16 cellular contexts compared by ENCODE assay signal in the genomic region with DNA sequence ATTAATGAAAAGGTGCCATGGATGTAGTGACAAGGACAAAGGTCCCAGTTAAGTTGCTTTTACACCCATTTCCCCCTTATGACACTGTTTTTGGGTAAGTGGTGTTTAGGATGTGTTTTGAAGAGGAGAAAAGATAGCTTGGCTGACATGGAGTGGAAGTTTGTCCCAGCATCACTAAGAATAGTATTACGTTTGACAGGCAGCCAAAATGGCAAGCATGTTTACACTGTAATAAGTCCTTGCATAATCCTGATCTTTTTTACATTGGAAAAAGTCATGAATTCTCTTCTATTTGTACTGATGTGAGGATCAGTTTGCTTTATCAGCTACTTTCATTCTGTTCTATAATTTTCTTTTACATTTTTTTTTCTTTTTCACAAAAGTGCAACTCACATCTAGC.
DNase-seq lines count a peak whose midpoint lies in the region; ATAC-seq and TF ChIP-seq lines count a peak whose summit lies in the region.
"Had no signal": no experiment of that assay in that cellular context is flagged by ENCODE, and none has a peak within 500 bp of the region (broad histone marks: within the 10 kb centered on the region; RNA-seq: fewer than 3 reads in every experiment).

No MANE protein-coding gene starts in this region.

- H3K56ac ChIP-seq in IMR-90 (ENCODE audit: extremely low read depth, insufficient read depth, low read length), result no peak overlapping the region; the same call in 1 of the 2 replicates

- H3K9ac ChIP-seq in IMR-90 (ENCODE audit: low read depth, low read length), result peak overlapping the region; percentile 18; the same call in 1 of the 2 replicates
- no peak overlapping the region for H3K9ac ChIP-seq in mesenchymal stem cell (ENCODE audit: low read length)

- H4K91ac ChIP-seq in IMR-90 (ENCODE audit: insufficient read depth, low read depth, low read length) (peak overlapping the region; percentile 86; the same call in 1 of the 2 replicates), mesenchymal stem cell (ENCODE audit: low read length) (no peak overlapping the region)

- H3K4me3 ChIP-seq in IMR-90 (ENCODE audit: insufficient read depth, low read depth, low read length) (no peak overlapping the region; the same call in 1 of the 2 replicates), mesenchymal stem cell (ENCODE audit: insufficient read depth in 1 of 2, low read depth in 1 of 2, low read length in 2 of 2) (no peak overlapping the region), dorsolateral prefrontal cortex (no peak overlapping the region)
- H3K4me3 ChIP-seq: MG63, suprapubic skin had no signal

- in situ Hi-C loops in IMR-90 (cut with MboI; ENCODE audit: low sequenced_read_pairs), result no loop called here

- H3K27me3 ChIP-seq in IMR-90 (ENCODE audit: control insufficient read depth, insufficient read depth, low read length) (no peaks in the 10 kb centered on the region), mesenchymal stem cell (ENCODE audit: control insufficient read depth in 1 of 2, insufficient read depth in 1 of 2, low read length in 2 of 2) (no peaks in the 10 kb centered on the region), dorsolateral prefrontal cortex (no peaks in the 10 kb centered on the region)
- H3K27me3 ChIP-seq: MG63, suprapubic skin had no signal

- no peaks in the 10 kb centered on the region for H3K9me3 ChIP-seq in IMR-90 (ENCODE audit: control insufficient read depth, insufficient read depth, low read length)
- H3K9me3 ChIP-seq in mesenchymal stem cell (ENCODE audit: control insufficient read depth, low read length), result no peaks in the 10 kb centered on the region
- H3K9me3 ChIP-seq: MG63, suprapubic skin had no signal

- no peaks in the 10 kb centered on the region for H4K20me1 ChIP-seq in IMR-90 (ENCODE audit: insufficient read depth, low read length)

- no TSS peak for BruUV-seq in IMR-90 (replicated peaks; lab: Mats Ljungman, UMichigan)

- no peak overlapping the region for H3K23ac ChIP-seq in IMR-90 (ENCODE audit: low read depth, low read length)
- H3K23ac ChIP-seq in mesenchymal stem cell (ENCODE audit: low read length in 2 of 2), result no peak overlapping the region

- TF ChIP-seq RAD21 in IMR-90 (IDR thresholded peaks at IDR 0.05; ENCODE audit: low read length), result no peak

- H3K4me1 ChIP-seq in IMR-90 (ENCODE audit: control insufficient read depth, insufficient read depth, low read length) (peaks cover 23% of the 10 kb centered on the region), mesenchymal stem cell (ENCODE audit: control insufficient read depth, insufficient read depth, low read depth, low read length) (peaks cover 1% of the 10 kb centered on the region)
- H3K4me1 ChIP-seq: suprapubic skin had no signal

- H2BK5ac ChIP-seq in IMR-90 (ENCODE audit: low read depth, low read length, poor library complexity, severe bottlenecking) (peak overlapping the region; percentile 85), mesenchymal stem cell (ENCODE audit: low read depth, low read length, poor library complexity, severe bottlenecking) (no peak overlapping the region)

- H4K8ac ChIP-seq in IMR-90 (ENCODE audit: low read depth in 2 of 2, low read length in 2 of 2) (peak overlapping the region; percentile 13 to 62; a peak in 2 of 4 replicates), mesenchymal stem cell (ENCODE audit: low read length) (no peak overlapping the region)

- H4K5ac ChIP-seq in IMR-90 (ENCODE audit: low read depth, low read length), result peak overlapping the region; percentile 71; the same call in 1 of the 2 replicates

- H3K18ac ChIP-seq in IMR-90 (ENCODE audit: low read depth, low read length) (peak overlapping the region; percentile 90), mesenchymal stem cell (ENCODE audit: low read depth in 1 of 2, low read length in 2 of 2) (no peak overlapping the region)

- CTCF ChIA-PET in IMR-90 (lab: Yijun Ruan, JAX), result no interaction called here

- peak; percentile 87 for DNase-seq in IMR-90
- DNase-seq in fibroblast of gingiva (ENCODE audit: low read depth), result peak; percentile 80
- peak; percentile 56 for DNase-seq in mesenchymal stem cell
- peak; percentile 52 for DNase-seq in superior temporal gyrus (ENCODE audit: extremely low spot score)
- no peak for DNase-seq in cerebellar nuclear complex (lab: John Stamatoyannopoulos, UW)
- no peak for DNase-seq in dorsolateral prefrontal cortex
- DNase-seq: activated CD4-positive, alpha-beta memory T cell treated with anti-CD3 and anti-CD28 coated beads, Interleukin-2, amount 10 ng/mL, durations not matched to agents 7 days and 5 days; activated naive CD8-positive, alpha-beta T cell treated with anti-CD3 and anti-CD28 coated beads, Interleukin-2, amount 50 U/mL, for 24 hours; activated T-cell treated with anti-CD3 and anti-CD28 coated beads, Interleukin-2, amount 50 U/mL, for 48 hours; DMS79; hippocampal formation; left colon; MG63; SW 1271 had no signal

- H2BK120ac ChIP-seq in IMR-90 (ENCODE audit: low read depth, low read length), result peak overlapping the region; percentile 85
- H2BK120ac ChIP-seq in mesenchymal stem cell (ENCODE audit: low read depth, low read length), result no peak overlapping the region

- peaks cover 29 to 68% of the 10 kb centered on the region in 2 experiments for H3K79me1 ChIP-seq in IMR-90 (ENCODE audit: low read depth in 1 of 2, low read length in 2 of 2)
- no peaks in the 10 kb centered on the region for H3K79me1 ChIP-seq in mesenchymal stem cell (replicated peaks; ENCODE audit: low read length, poor library complexity, severe bottlenecking)

- POLR2A ChIA-PET in IMR-90 (lab: Charles Lee; ENCODE audit: unreplicated experiment), result interaction anchor here (1.1 kb wide), 1 partner anchor 79 kb away, joined by 3 read pairs; no protein-coding TSS in a partner anchor

- ATAC-seq in IMR-90 (ENCODE audit: low read depth) (peak; percentile 30), HG02763 (IDR thresholded peaks at IDR 0.05; ENCODE audit: unreplicated experiment) (no peak)
- ATAC-seq: activated naive CD8-positive, alpha-beta T cell treated with anti-CD3 and anti-CD28 coated beads, Interleukin-2, amount 50 U/mL, for 24 hours; left colon had no signal

- H3K9me1 ChIP-seq in IMR-90 (ENCODE audit: insufficient read depth, low read length), result peaks cover 10% of the 10 kb centered on the region

- TF ChIP-seq CTCF in IMR-90 (conservative IDR thresholded peaks at IDR 0.05; ENCODE audit: low read depth, low read length), result no peak
- TF ChIP-seq CTCF in dorsolateral prefrontal cortex (IDR thresholded peaks at IDR 0.05 in 54 of 56, conservative IDR thresholded peaks at IDR 0.05 in 2 of 56; ENCODE audit: low read depth in 1 of 56, partially characterized antibody in 56 of 56), result no peak

- H3K27ac ChIP-seq in IMR-90 (ENCODE audit: insufficient read depth, low read length) (peak overlapping the region; percentile 3; the same call in 1 of the 2 replicates), mesenchymal stem cell (ENCODE audit: low read length, poor library complexity, severe bottlenecking) (no peak overlapping the region), dorsolateral prefrontal cortex (no peak overlapping the region)
- H3K27ac ChIP-seq: suprapubic skin had no signal

- dilution Hi-C loops in IMR-90 (cut with HindIII; ENCODE audit: low sequenced_read_pairs, unreplicated experiment), result no loop called here

- no peak overlapping the region for H2AK9ac ChIP-seq in IMR-90 (replicated peaks; ENCODE audit: low read depth, low read length, poor library complexity)

- WGBS in IMR-90 (ENCODE audit: extremely low coverage in 2 of 2, insufficient read length in 1 of 2), 2 experiments, result no CpG with 5 or more reads among the region's 1 CpG
- no CpG with 5 or more reads among the region's 1 CpG for WGBS in mesenchymal stem cell

- H3K36me3 ChIP-seq in IMR-90 (ENCODE audit: control insufficient read depth, insufficient read depth, low read length), result peaks cover 17% of the 10 kb centered on the region
- H3K36me3 ChIP-seq in mesenchymal stem cell (ENCODE audit: control insufficient read depth in 1 of 2, insufficient read depth in 2 of 2, low read depth in 1 of 2, low read length in 2 of 2), result no peaks in the 10 kb centered on the region
- H3K36me3 ChIP-seq: MG63, suprapubic skin had no signal

- H2BK20ac ChIP-seq in IMR-90 (ENCODE audit: low read depth, low read length), result peak overlapping the region; percentile 63; the same call in 1 of the 2 replicates

- H2BK15ac ChIP-seq in IMR-90 (ENCODE audit: low read depth, low read length) (no peak overlapping the region), mesenchymal stem cell (ENCODE audit: low read depth, poor library complexity, severe bottlenecking) (no peak overlapping the region)

- peak overlapping the region in 1 of 2 experiments; percentile 31 for H2BK12ac ChIP-seq in mesenchymal stem cell (ENCODE audit: low read length in 2 of 2)

- H2AFZ ChIP-seq in IMR-90 (replicated peaks; ENCODE audit: low read length, poor library complexity) (no peak overlapping the region), mesenchymal stem cell (ENCODE audit: low read depth, low read length) (no peak overlapping the region)

- H3K4me2 ChIP-seq in IMR-90 (ENCODE audit: low read depth, low read length) (peak overlapping the region; percentile 83; the same call in 1 of the 2 replicates), mesenchymal stem cell (ENCODE audit: low read length, poor library complexity, severe bottlenecking) (no peak overlapping the region)

- peak overlapping the region; percentile 62; the same call in 1 of the 2 replicates for H3K4ac ChIP-seq in IMR-90 (ENCODE audit: low read depth, low read length)
- H3K4ac ChIP-seq in mesenchymal stem cell (ENCODE audit: low read depth in 1 of 2, low read length in 2 of 2), result no peak overlapping the region

- no peak overlapping the region; the same call in 1 of the 2 replicates for H3K14ac ChIP-seq in IMR-90 (replicated peaks; ENCODE audit: low read depth, low read length)
- H3K14ac ChIP-seq in mesenchymal stem cell (ENCODE audit: low read length in 2 of 2), result no peak overlapping the region

- intact Hi-C loops in IMR-90 (cut with micrococcal nuclease) (loop anchor here (5.0 to 10.0 kb wide), 4 partner anchors 66 to 586 kb away; a partner anchor contains a TSS), dorsolateral prefrontal cortex (cut with DNase I) (no loop called here)

- TF ChIP-seq POLR2A in IMR-90 (IDR thresholded peaks at IDR 0.05; ENCODE audit: low read depth, low read length), result no peak

- H2AK5ac ChIP-seq in IMR-90 (ENCODE audit: low read depth, low read length) (no peak overlapping the region), mesenchymal stem cell (ENCODE audit: low read length, severe bottlenecking) (no peak overlapping the region)

TF ChIP-seq in IMR-90, 13 proteins besides CTCF, POLR2A, EP300 and RAD21:
- TF ChIP-seq MAFK (IDR thresholded peaks at IDR 0.05; ENCODE audit: low read depth, low read length) (peak; percentile 42), MXI1 (IDR thresholded peaks at IDR 0.05; ENCODE audit: borderline replicate concordance, low read depth, low read length) (no peak), BHLHE40 (IDR thresholded peaks at IDR 0.05; ENCODE audit: low read depth, low read length) (no peak), RFX5 (IDR thresholded peaks at IDR 0.05; ENCODE audit: low read depth, low read length) (no peak), CEBPB (IDR thresholded peaks at IDR 0.05; ENCODE audit: low read depth, low read length) (peak; percentile 83), SMC3 (IDR thresholded peaks at IDR 0.05; ENCODE audit: low read depth, low read length) (no peak)

Comparison
In these comparisons a context has a peak if more than half of its experiments do, and no peak if none do; other contexts are left out.
1. DNase-seq: peak in IMR-90 (single experiment), fibroblast of gingiva (single experiment), mesenchymal stem cell (single experiment) and superior temporal gyrus (single experiment); none in cerebellar nuclear complex (0 of 2) and dorsolateral prefrontal cortex (0 of 10).